Comparison of ENCODE assay signal across 8 cellular contexts in genomic region chr4:6134612-6135220, GRCh38.
A peak's percentile ranks its signal among the peaks of the same experiment; 100 is the strongest.
DNase-seq lines count a peak whose midpoint lies in the region; ATAC-seq and TF ChIP-seq lines count a peak whose summit lies in the region.

No MANE protein-coding gene starts in this region.

- POLR2A ChIA-PET in activated CD8-positive, alpha-beta T cell treated with anti-CD3 and anti-CD28 coated beads for 36 hours (lab: Charles Lee): no interaction called here

- no peak overlapping the region for H3K4me3 ChIP-seq in CD4-positive, CD25-positive, alpha-beta regulatory T cell (ENCODE audit: low read depth, low read length)
- no peak overlapping the region for H3K4me3 ChIP-seq in colonic mucosa

- no peaks in the 10 kb centered on the region for H3K27me3 Mint-ChIP-seq in CD4-positive, CD25-positive, alpha-beta regulatory T cell
- H3K27me3 Mint-ChIP-seq in activated CD8-positive, alpha-beta T cell treated with anti-CD3 and anti-CD28 coated beads for 36 hours: no peaks in the 10 kb centered on the region

- H3K27ac Mint-ChIP-seq in CD4-positive, CD25-positive, alpha-beta regulatory T cell: peak overlapping the region; percentile 81 to 92 (median 87)
- H3K27ac Mint-ChIP-seq in activated CD8-positive, alpha-beta T cell treated with anti-CD3 and anti-CD28 coated beads for 36 hours: no peak overlapping the region

- H3K4me3 Mint-ChIP-seq in CD4-positive, CD25-positive, alpha-beta regulatory T cell: peak overlapping the region in 3 of 4 donors; percentile 1 to 29 (median 6)
- no peak overlapping the region for H3K4me3 Mint-ChIP-seq in activated CD8-positive, alpha-beta T cell treated with anti-CD3 and anti-CD28 coated beads for 36 hours

- H3K27ac ChIP-seq in CD4-positive, CD25-positive, alpha-beta regulatory T cell (ENCODE audit: insufficient read depth, low read length, poor library complexity, severe bottlenecking): no peak overlapping the region
- no peak overlapping the region for H3K27ac ChIP-seq in colonic mucosa

- no peak overlapping the region for H3K9ac ChIP-seq in colonic mucosa (ENCODE audit: low read depth in 2 of 2, low read length in 2 of 2)

- H3K36me3 ChIP-seq in CD4-positive, CD25-positive, alpha-beta regulatory T cell (ENCODE audit: control insufficient read depth, insufficient read depth, low read length): peaks cover 2% of the 10 kb centered on the region
- no peaks in the 10 kb centered on the region for H3K36me3 ChIP-seq in colonic mucosa

- peaks cover 12% of the 10 kb centered on the region for H3K4me1 ChIP-seq in CD4-positive, CD25-positive, alpha-beta regulatory T cell (ENCODE audit: control insufficient read depth, insufficient read depth, low read length, poor library complexity, severe bottlenecking)
- no peaks in the 10 kb centered on the region for H3K4me1 ChIP-seq in colonic mucosa

- peaks cover 8 to 29% (median 16%) of the 10 kb centered on the region in 4 donors for H3K4me1 Mint-ChIP-seq in CD4-positive, CD25-positive, alpha-beta regulatory T cell
- H3K4me1 Mint-ChIP-seq in activated CD8-positive, alpha-beta T cell treated with anti-CD3 and anti-CD28 coated beads for 36 hours (ENCODE audit: low read depth): peaks cover 3% of the 10 kb centered on the region

- H3K9me3 ChIP-seq in CD4-positive, CD25-positive, alpha-beta regulatory T cell (ENCODE audit: control insufficient read depth in 2 of 2, low read length in 2 of 2): no peaks in the 10 kb centered on the region
- no peaks in the 10 kb centered on the region for H3K9me3 ChIP-seq in colonic mucosa

- intact Hi-C loops in activated CD8-positive, alpha-beta T cell treated with anti-CD3 and anti-CD28 coated beads for 36 hours (cut with micrococcal nuclease): no loop called here
- intact Hi-C loops in colonic mucosa (cut with DNase I): no loop called here

- DNase-seq in CD4-positive, CD25-positive, alpha-beta regulatory T cell: peak; percentile 49 to 90 (median 73)
- peak; percentile 62 for DNase-seq in activated CD8-positive, alpha-beta T cell treated with anti-CD3 and anti-CD28 coated beads for 36 hours
- peak; percentile 26 for DNase-seq in stimulated activated CD4-positive, alpha-beta T cell treated with anti-CD3 and anti-CD28 coated beads, Interleukin-15, amount 100 ng/mL, for 24 hours
- DNase-seq in colonic mucosa (no peak), NOMO-1 (lab: John Stamatoyannopoulos, UW; ENCODE audit: unreplicated experiment in 2 of 2) (no peak), MV-4-11 (lab: John Stamatoyannopoulos, UW) (no peak)

- H3K9me3 Mint-ChIP-seq in CD4-positive, CD25-positive, alpha-beta regulatory T cell: peaks cover 0 to 2% (median 0%) of the 10 kb centered on the region in 7 donors
- no peaks in the 10 kb centered on the region for H3K9me3 Mint-ChIP-seq in activated CD8-positive, alpha-beta T cell treated with anti-CD3 and anti-CD28 coated beads for 36 hours

- H3K27me3 ChIP-seq in CD4-positive, CD25-positive, alpha-beta regulatory T cell (ENCODE audit: control insufficient read depth, insufficient read depth, low read length): no peaks in the 10 kb centered on the region
- no peaks in the 10 kb centered on the region for H3K27me3 ChIP-seq in colonic mucosa

- H3K36me3 Mint-ChIP-seq in CD4-positive, CD25-positive, alpha-beta regulatory T cell: peaks cover 4% of the 10 kb centered on the region
- H3K36me3 Mint-ChIP-seq in activated CD8-positive, alpha-beta T cell treated with anti-CD3 and anti-CD28 coated beads for 36 hours (ENCODE audit: low read depth): no peaks in the 10 kb centered on the region

- CTCF ChIA-PET in activated CD8-positive, alpha-beta T cell treated with anti-CD3 and anti-CD28 coated beads for 36 hours (lab: Charles Lee): interaction anchor here (0.9 to 1.4 kb wide), 6 partner anchors 68 to 196 kb away, joined by 3 to 4 read pairs (median 4); no protein-coding TSS in a partner anchor

- no peak for TF ChIP-seq CTCF in activated CD8-positive, alpha-beta T cell treated with anti-CD3 and anti-CD28 coated beads for 36 hours (IDR thresholded peaks at IDR 0.05)
- TF ChIP-seq CTCF in colonic mucosa (IDR thresholded peaks at IDR 0.05): no peak

- peak; percentile 97 to 98 for ATAC-seq in CD4-positive, CD25-positive, alpha-beta regulatory T cell (ENCODE audit: low read depth in 2 of 2)
- ATAC-seq in GM19397 (IDR thresholded peaks at IDR 0.05; ENCODE audit: unreplicated experiment) (peak; percentile 90), HG03565 (IDR thresholded peaks at IDR 0.05; ENCODE audit: unreplicated experiment) (peak; percentile 95)
- ATAC-seq in activated CD8-positive, alpha-beta T cell treated with anti-CD3 and anti-CD28 coated beads for 36 hours: peak; percentile 87

Comparison
In these comparisons a context has a peak if more than half of its experiments do, and no peak if none do; other contexts are left out.
1. DNase-seq: peak in CD4-positive, CD25-positive, alpha-beta regulatory T cell (3 of 3), activated CD8-positive, alpha-beta T cell treated with anti-CD3 and anti-CD28 coated beads for 36 hours (single experiment) and stimulated activated CD4-positive, alpha-beta T cell treated with anti-CD3 and anti-CD28 coated beads, Interleukin-15, amount 100 ng/mL, for 24 hours (single experiment); none in colonic mucosa (single experiment), NOMO-1 (0 of 2) and MV-4-11 (single experiment).
2. Peak in every context shown above with its lines, with median percentiles within 50 percentile points of each other: ATAC-seq.